ENCODE assay signal across 9 cellular contexts in genomic region chr3:69320867-69321266, GRCh38.
DNase-seq lines count a peak whose midpoint lies in the region; ATAC-seq and TF ChIP-seq lines count a peak whose summit lies in the region.
"Had no signal": no experiment of that assay in that cellular context is flagged by ENCODE, and none has a peak within 500 bp of the region (broad histone marks: within the 10 kb centered on the region; RNA-seq: fewer than 3 reads in every experiment).

No MANE protein-coding gene starts in this region.

- TF ChIP-seq CTCF in GM12864 (IDR thresholded peaks at IDR 0.05; ENCODE audit: low read depth, low read length, missing control alignments) (no peak), foreskin fibroblast (IDR thresholded peaks at IDR 0.05; ENCODE audit: low read depth, low read length) (no peak), prostate gland (IDR thresholded peaks at IDR 0.05) (no peak)

- intact Hi-C loops in prostate gland (cut with DNase I) = no loop called here

- TF ChIP-seq POLR2A in prostate gland (IDR thresholded peaks at IDR 0.05) = no peak

- peak; percentile 56 for ATAC-seq in GM21737 (IDR thresholded peaks at IDR 0.05; ENCODE audit: unreplicated experiment)

- WGBS in prostate gland = 77% methylated on average over 4 of the region's 4 CpGs

- H3K27me3 ChIP-seq in prostate gland (replicated peaks; ENCODE audit: insufficient read depth) = no peaks in the 10 kb centered on the region

- no peaks in the 10 kb centered on the region for H3K4me1 ChIP-seq in prostate gland (replicated peaks)

- H3K4me3 ChIP-seq in GM12864 (ENCODE audit: low read depth, low read length) = no peak overlapping the region
- no peak overlapping the region for H3K4me3 ChIP-seq in foreskin fibroblast (ENCODE audit: low read depth in 1 of 2, low read length in 2 of 2)
- H3K4me3 ChIP-seq in prostate gland = no peak overlapping the region

- DNase-seq in GM12864 (ENCODE audit: low read depth) (peak; percentile 41), NOMO-1 treated with DMSO at 0.1 percent for 48 hours (lab: John Stamatoyannopoulos, UW; ENCODE audit: unreplicated experiment) (peak; percentile 78), medulla oblongata (ENCODE audit: extremely low spot score) (peak; percentile 85), foreskin fibroblast (no peak), prostate gland (ENCODE audit: low spot score) (no peak), foreskin melanocyte (no peak)
- DNase-seq in activated naive CD4-positive, alpha-beta T cell treated with anti-CD3 and anti-CD28 coated beads, Interleukin-2, amount 50 U/mL, for 16 hours = no peak
- DNase-seq: natural killer cell had no signal

- no peak overlapping the region for H3K27ac ChIP-seq in prostate gland

- no peaks in the 10 kb centered on the region for H3K9me3 ChIP-seq in prostate gland

- H3K36me3 ChIP-seq in prostate gland = no peaks in the 10 kb centered on the region

Comparison
In these comparisons a context has a peak if more than half of its experiments do, and no peak if none do; other contexts are left out.
1. DNase-seq: peak in GM12864 (single experiment), NOMO-1 treated with DMSO at 0.1 percent for 48 hours (single experiment) and medulla oblongata (single experiment); none in foreskin fibroblast (0 of 2), prostate gland (single experiment), foreskin melanocyte (single experiment) and activated naive CD4-positive, alpha-beta T cell treated with anti-CD3 and anti-CD28 coated beads, Interleukin-2, amount 50 U/mL, for 16 hours (single experiment).